28 cellular contexts compared by ENCODE assay signal in the genomic region with DNA sequence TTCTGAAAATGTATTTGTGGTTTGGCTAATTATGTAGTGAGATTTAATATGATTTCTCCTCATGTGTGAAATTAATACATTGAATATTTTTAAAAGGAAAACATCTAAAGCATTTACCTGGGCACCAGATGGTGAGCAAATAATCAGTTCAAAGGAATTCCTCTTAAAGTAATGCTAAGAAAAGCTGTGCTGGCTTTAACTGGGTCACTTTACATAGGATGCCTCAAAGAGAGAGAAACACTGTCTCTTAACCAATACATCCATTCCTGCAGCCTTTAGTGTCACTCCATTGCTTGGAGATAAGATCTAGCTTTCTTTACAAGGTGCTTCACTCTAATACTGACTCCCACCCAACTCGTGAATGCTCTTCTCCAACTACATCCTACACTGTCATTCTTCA.
"Had no signal": no experiment of that assay in that cellular context is flagged by ENCODE, and none has a peak within 500 bp of the region (broad histone marks: within the 10 kb centered on the region; RNA-seq: fewer than 3 reads in every experiment).

No MANE protein-coding gene starts in this region.

- H3K9me3 Mint-ChIP-seq: immature natural killer cell; mesothelial cell of epicardium; natural killer cell; nephron progenitor cell; stimulated activated naive B cell treated with anti-CD40 and anti-IgM and Interleukin-4, amounts not matched to agents 10 μg/mL and 1 μg/mL and 100 μg/mL, for 72 hours had no signal

- H3K4me1 ChIP-seq: left lung, lower lobe of right lung, right atrium auricular region, right lobe of liver, stomach, testis, tibial artery, upper lobe of right lung had no signal

- DNase-seq: immature natural killer cell; kidney; left colon; left lung; lower lobe of right lung; mammary epithelial cell; mesenchymal stem cell; naive B cell; natural killer cell; nephron progenitor cell; ovary; right lobe of liver; stimulated activated CD4-positive, alpha-beta T cell treated with anti-CD3 and anti-CD28 coated beads, Interleukin-15, amount 100 ng/mL, for 24 hours; stimulated activated CD4-positive, alpha-beta T cell treated with anti-CD3 and anti-CD28 coated beads, Interleukin-2, amount 100 ng/mL, for 24 hours; stimulated activated CD4-positive, alpha-beta T cell treated with anti-CD3 and anti-CD28 coated beads, Interleukin-4, amount 100 ng/mL, for 1 hour; stimulated activated naive B cell treated with anti-CD40 and anti-IgM and Interleukin-4, amounts not matched to agents 10 μg/mL and 1 μg/mL and 100 μg/mL, for 72 hours; stimulated activated naive CD8-positive, alpha-beta T cell treated with anti-CD3 and anti-CD28 coated beads, Interleukin-15, Interleukin-2, amounts not matched to agents 100 U/mL and 50 U/mL, for 24 hours; stomach; testis; tibial artery; trophoblast cell; upper lobe of right lung had no signal

- H3K36me3 Mint-ChIP-seq: immature natural killer cell; mesothelial cell of epicardium; naive B cell; natural killer cell; stimulated activated naive B cell treated with anti-CD40 and anti-IgM and Interleukin-4, amounts not matched to agents 10 μg/mL and 1 μg/mL and 100 μg/mL, for 72 hours had no signal

- ATAC-seq: left colon; left lung; lower lobe of right lung; natural killer cell; right lobe of liver; stimulated activated naive B cell treated with anti-CD40 and anti-IgM and Interleukin-4, amounts not matched to agents 10 μg/mL and 1 μg/mL and 100 μg/mL, for 72 hours; stimulated activated naive CD8-positive, alpha-beta T cell treated with anti-CD3 and anti-CD28 coated beads, Interleukin-15, Interleukin-2, amounts not matched to agents 100 U/mL and 50 U/mL, for 24 hours; upper lobe of right lung had no signal

- H3K27ac Mint-ChIP-seq: immature natural killer cell; mesothelial cell of epicardium; naive B cell; natural killer cell; nephron progenitor cell; progenitor cell of endocrine pancreas; stimulated activated naive B cell treated with anti-CD40 and anti-IgM and Interleukin-4, amounts not matched to agents 10 μg/mL and 1 μg/mL and 100 μg/mL, for 72 hours had no signal

- H3K4me3 Mint-ChIP-seq: immature natural killer cell; mesothelial cell of epicardium; naive B cell; natural killer cell; nephron progenitor cell; stimulated activated naive B cell treated with anti-CD40 and anti-IgM and Interleukin-4, amounts not matched to agents 10 μg/mL and 1 μg/mL and 100 μg/mL, for 72 hours had no signal

- H3K4me2 ChIP-seq: smooth muscle cell had no signal

- H3K4me1 Mint-ChIP-seq: immature natural killer cell; mesothelial cell of epicardium; naive B cell; natural killer cell; nephron progenitor cell; stimulated activated naive B cell treated with anti-CD40 and anti-IgM and Interleukin-4, amounts not matched to agents 10 μg/mL and 1 μg/mL and 100 μg/mL, for 72 hours had no signal

- H3K36me3 ChIP-seq: left lung, lower lobe of right lung, ovary, right atrium auricular region, right lobe of liver, stomach, tibial artery, upper lobe of right lung had no signal

- H3K27me3 ChIP-seq: left lung, ovary, right atrium auricular region, right lobe of liver, stomach, testis, tibial artery, upper lobe of right lung had no signal

- H3K27ac ChIP-seq: left lung, lower lobe of right lung, ovary, right atrium auricular region, right lobe of liver, stomach, testis, tibial artery, upper lobe of right lung had no signal

- H3K9me3 ChIP-seq: left lung, lower lobe of right lung, ovary, right atrium auricular region, right lobe of liver, stomach, testis, tibial artery, upper lobe of right lung had no signal

- H3K4me3 ChIP-seq: left lung, lower lobe of right lung, ovary, right atrium auricular region, right lobe of liver, smooth muscle cell, stomach, testis, tibial artery, upper lobe of right lung had no signal

- FAIRE-seq: islet of Langerhans, kidney, urothelium cell line had no signal
